In genomic region chr2:241703128-241703604, GRCh38 we compare ENCODE assay signal across 8 cellular contexts. TPM values are rescaled to one million over a fixed set of nuclear protein-coding genes. Genes with fewer than 3 reads are reported as not detected.
DNase-seq lines count a peak whose midpoint lies in the region; ATAC-seq and TF ChIP-seq lines count a peak whose summit lies in the region.

No MANE protein-coding gene starts in this region.

- H3K36me3 Mint-ChIP-seq in activated naive CD8-positive, alpha-beta T cell treated with anti-CD3 and anti-CD28 coated beads for 36 hours: peaks cover 46% of the 10 kb centered on the region

- H3K9me2 ChIP-seq in HCT116 (ENCODE audit: insufficient read depth): no peaks in the 10 kb centered on the region

- H3K27me3 Mint-ChIP-seq in activated naive CD8-positive, alpha-beta T cell treated with anti-CD3 and anti-CD28 coated beads for 36 hours: no peaks in the 10 kb centered on the region

- H3K27me3 ChIP-seq in HCT116 (ENCODE audit: insufficient read depth, low read length) (no peaks in the 10 kb centered on the region), iPS-20b (ENCODE audit: insufficient read depth, low read length) (no peaks in the 10 kb centered on the region)

- H3K4me3 ChIP-seq in HCT116 (replicated peaks in 1 of 2; ENCODE audit: low read depth in 1 of 2, low read length in 2 of 2) (peak overlapping the region; percentile 61 to 69), iPS-20b (ENCODE audit: low read length) (peak overlapping the region; percentile 68)

- CTCF ChIA-PET in HCT116 (lab: Charles Lee): interaction anchor here (0.8 to 2.7 kb wide), 5 partner anchors 16 to 175 kb away, joined by 3 to 9 read pairs (median 3); partner anchors contain the start of gene DTYMK

- H3K9me3 Mint-ChIP-seq in activated naive CD8-positive, alpha-beta T cell treated with anti-CD3 and anti-CD28 coated beads for 36 hours: peaks cover 2% of the 10 kb centered on the region

- no peak for TF ChIP-seq CTCF in HCT116 (IDR thresholded peaks at IDR 0.05 in 2 of 3, conservative IDR thresholded peaks at IDR 0.05 in 1 of 3; ENCODE audit: borderline replicate concordance in 1 of 3, insufficient read depth in 1 of 3, low read depth in 2 of 3, low read length in 2 of 3)

- H3K4me1 Mint-ChIP-seq in activated naive CD8-positive, alpha-beta T cell treated with anti-CD3 and anti-CD28 coated beads for 36 hours: peaks cover 17% of the 10 kb centered on the region

- no TSS peak for BruUV-seq in HCT116 (replicated peaks; lab: Mats Ljungman, UMichigan)

- no peaks in the 10 kb centered on the region for H4K20me1 ChIP-seq in HCT116 (ENCODE audit: insufficient read depth)

- POLR2A ChIA-PET in HCT116 (lab: Charles Lee): interaction anchor here (1.6 kb wide), 1 partner anchor 31 kb away, joined by 5 read pairs; the partner anchor contains the start of gene D2HGDH

- TF ChIP-seq POLR2A in HCT116 (IDR thresholded peaks at IDR 0.05; ENCODE audit: borderline replicate concordance, extremely low read depth, insufficient read depth, insufficient read length): no peak

- RAD21 ChIA-PET in HCT116 (lab: Charles Lee; ENCODE audit: low non-redundant PET in 1 of 2, low total read pairs in 2 of 2, uncharacterized antibody in 2 of 2, unreplicated experiment in 2 of 2): no interaction called here

- peaks cover 16 to 37% of the 10 kb centered on the region in 2 experiments; a peak in 3 of 4 replicates for H3K36me3 ChIP-seq in HCT116 (ENCODE audit: control insufficient read depth in 1 of 2, insufficient read depth in 2 of 2, low read length in 2 of 2)
- peaks cover 41% of the 10 kb centered on the region for H3K36me3 ChIP-seq in iPS-20b (ENCODE audit: insufficient read depth, low read depth, low read length)

- peak overlapping the region; percentile 88 for H3K27ac Mint-ChIP-seq in activated naive CD8-positive, alpha-beta T cell treated with anti-CD3 and anti-CD28 coated beads for 36 hours

- H3K4me1 ChIP-seq in HCT116 (ENCODE audit: control insufficient read depth in 1 of 2, insufficient read depth in 2 of 2, low read length in 2 of 2): peaks cover 12 to 25% of the 10 kb centered on the region in 2 experiments
- no peaks in the 10 kb centered on the region for H3K4me1 ChIP-seq in iPS-20b (ENCODE audit: insufficient read depth, low read length)

- no peak overlapping the region for H2AFZ ChIP-seq in HCT116 (ENCODE audit: low read depth, low read length, poor library complexity, severe bottlenecking)

- intact Hi-C loops in HCT116 (cut with micrococcal nuclease): loop anchor here (5.0 kb wide), 1 partner anchor 346 kb away; the partner anchor contains the start of gene FARP2

- peaks cover 28% of the 10 kb centered on the region for H3K79me2 ChIP-seq in HCT116 (ENCODE audit: insufficient read depth, low read length)

- H3K27ac ChIP-seq in HCT116 (ENCODE audit: low read depth, low read length) (peak overlapping the region; percentile 80), iPS-20b (ENCODE audit: low read length) (no peak overlapping the region)

- peak overlapping the region; percentile 90 for H3K4me3 Mint-ChIP-seq in activated naive CD8-positive, alpha-beta T cell treated with anti-CD3 and anti-CD28 coated beads for 36 hours

- DNase-seq in AG08396 (ENCODE audit: low spot score) (peak; percentile 51), HCT116 (ENCODE audit: low read depth, low spot score) (no peak), superior temporal gyrus (ENCODE audit: extremely low spot score) (peak; percentile 20), NK-92 (lab: John Stamatoyannopoulos, UW; ENCODE audit: unreplicated experiment) (no peak)
- no peak for DNase-seq in activated naive CD8-positive, alpha-beta T cell treated with anti-CD3 and anti-CD28 coated beads for 36 hours

- H3K9me3 ChIP-seq in HCT116 (ENCODE audit: control insufficient read depth in 1 of 2, insufficient read depth in 1 of 2, low read depth in 1 of 2, low read length in 2 of 2) (peaks cover 5 to 6% of the 10 kb centered on the region in 2 experiments; a peak in 1 of 4 replicates), iPS-20b (ENCODE audit: insufficient read depth, low read depth, low read length) (peaks cover 5% of the 10 kb centered on the region)

- H3K4me2 ChIP-seq in HCT116 (ENCODE audit: low read length): peak overlapping the region; percentile 97

- H3K9ac ChIP-seq in HCT116 (ENCODE audit: low read length): peak overlapping the region; percentile 82
- peak overlapping the region; percentile 55; the same call in 1 of the 2 replicates for H3K9ac ChIP-seq in iPS-20b (ENCODE audit: low read depth, low read length)

- no peak for TF ChIP-seq RAD21 in HCT116 (IDR thresholded peaks at IDR 0.05; ENCODE audit: low read depth)

- ATAC-seq in HCT116 (peak; percentile 2), GM19397 (IDR thresholded peaks at IDR 0.05; ENCODE audit: unreplicated experiment) (no peak), GM21515 (IDR thresholded peaks at IDR 0.05; ENCODE audit: unreplicated experiment) (no peak)

TF ChIP-seq in HCT116, 20 proteins besides CTCF, POLR2A, EP300 and RAD21 (continues in another document):
- TF ChIP-seq SRF (IDR thresholded peaks at IDR 0.05; ENCODE audit: low read depth) (no peak), ZBTB33 (IDR thresholded peaks at IDR 0.05; ENCODE audit: extremely low read depth, insufficient replicate concordance, low read length) (no peak), YY1 (IDR thresholded peaks at IDR 0.05; ENCODE audit: extremely low read depth, insufficient replicate concordance, low read depth, low read length) (no peak), TCF7L2 (IDR thresholded peaks at IDR 0.05; ENCODE audit: borderline replicate concordance, extremely low read depth, insufficient read depth, insufficient read length) (no peak), POLR2AphosphoS5 (IDR thresholded peaks at IDR 0.05; ENCODE audit: low read depth, low read length) (no peak), MAX (IDR thresholded peaks at IDR 0.05) (no peak), EZH2 (IDR thresholded peaks at IDR 0.05) (no peak), SP1 (IDR thresholded peaks at IDR 0.05; ENCODE audit: low read depth) (no peak), SIN3A (IDR thresholded peaks at IDR 0.05; ENCODE audit: low read depth) (no peak), CEBPB (IDR thresholded peaks at IDR 0.05; ENCODE audit: low read depth) (no peak), ZNF274 (IDR thresholded peaks at IDR 0.05; ENCODE audit: low read depth, low read length) (no peak), EGR1 (IDR thresholded peaks at IDR 0.05; ENCODE audit: low read depth) (no peak)
- TF ChIP-seq, protein P1, sequence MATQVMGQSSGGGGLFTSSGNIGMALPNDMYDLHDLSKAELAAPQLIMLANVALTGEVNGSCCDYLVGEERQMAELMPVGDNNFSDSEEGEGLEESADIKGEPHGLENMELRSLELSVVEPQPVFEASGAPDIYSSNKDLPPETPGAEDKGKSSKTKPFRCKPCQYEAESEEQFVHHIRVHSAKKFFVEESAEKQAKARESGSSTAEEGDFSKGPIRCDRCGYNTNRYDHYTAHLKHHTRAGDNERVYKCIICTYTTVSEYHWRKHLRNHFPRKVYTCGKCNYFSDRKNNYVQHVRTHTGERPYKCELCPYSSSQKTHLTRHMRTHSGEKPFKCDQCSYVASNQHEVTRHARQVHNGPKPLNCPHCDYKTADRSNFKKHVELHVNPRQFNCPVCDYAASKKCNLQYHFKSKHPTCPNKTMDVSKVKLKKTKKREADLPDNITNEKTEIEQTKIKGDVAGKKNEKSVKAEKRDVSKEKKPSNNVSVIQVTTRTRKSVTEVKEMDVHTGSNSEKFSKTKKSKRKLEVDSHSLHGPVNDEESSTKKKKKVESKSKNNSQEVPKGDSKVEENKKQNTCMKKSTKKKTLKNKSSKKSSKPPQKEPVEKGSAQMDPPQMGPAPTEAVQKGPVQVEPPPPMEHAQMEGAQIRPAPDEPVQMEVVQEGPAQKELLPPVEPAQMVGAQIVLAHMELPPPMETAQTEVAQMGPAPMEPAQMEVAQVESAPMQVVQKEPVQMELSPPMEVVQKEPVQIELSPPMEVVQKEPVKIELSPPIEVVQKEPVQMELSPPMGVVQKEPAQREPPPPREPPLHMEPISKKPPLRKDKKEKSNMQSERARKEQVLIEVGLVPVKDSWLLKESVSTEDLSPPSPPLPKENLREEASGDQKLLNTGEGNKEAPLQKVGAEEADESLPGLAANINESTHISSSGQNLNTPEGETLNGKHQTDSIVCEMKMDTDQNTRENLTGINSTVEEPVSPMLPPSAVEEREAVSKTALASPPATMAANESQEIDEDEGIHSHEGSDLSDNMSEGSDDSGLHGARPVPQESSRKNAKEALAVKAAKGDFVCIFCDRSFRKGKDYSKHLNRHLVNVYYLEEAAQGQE (IDR thresholded peaks at IDR 0.05; ENCODE audit: low read depth): no peak
- TF ChIP-seq, protein P2, sequence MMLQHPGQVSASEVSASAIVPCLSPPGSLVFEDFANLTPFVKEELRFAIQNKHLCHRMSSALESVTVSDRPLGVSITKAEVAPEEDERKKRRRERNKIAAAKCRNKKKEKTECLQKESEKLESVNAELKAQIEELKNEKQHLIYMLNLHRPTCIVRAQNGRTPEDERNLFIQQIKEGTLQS (IDR thresholded peaks at IDR 0.05): no peak

RNA-seq across cellular contexts. Expression of gene ING5, which starts 1.3 kb away (rescaled TPM):
- 45.9 TPM for total RNA-seq in HCT116 (2021; ENCODE audit: unreplicated experiment)
- polyA plus RNA-seq in HCT116 (2012): 27.7 and 31.6 TPM in 2 replicates
- total RNA-seq in activated naive CD8-positive, alpha-beta T cell treated with anti-CD3 and anti-CD28 coated beads for 36 hours: 10 to 100 TPM; 37.1 to 45.5 TPM

RNA-seq across cellular contexts. Expression of gene DTYMK, which starts 16.6 kb away (rescaled TPM):
- total RNA-seq in HCT116 (2021; ENCODE audit: unreplicated experiment): 83.3 TPM
- polyA plus RNA-seq in HCT116 (2012): 41.2 and 59.1 TPM in 2 replicates
- 100 to 1,000 TPM; 116 to 121 TPM for total RNA-seq in activated naive CD8-positive, alpha-beta T cell treated with anti-CD3 and anti-CD28 coated beads for 36 hours

RNA-seq across cellular contexts. Expression of gene D2HGDH, which starts 31.3 kb away (rescaled TPM):
- 46.3 TPM for total RNA-seq in HCT116 (2021; ENCODE audit: unreplicated experiment)
- 25.8 and 32.0 TPM in 2 replicates for polyA plus RNA-seq in HCT116 (2012)
- total RNA-seq in activated naive CD8-positive, alpha-beta T cell treated with anti-CD3 and anti-CD28 coated beads for 36 hours: 10 to 100 TPM; 26.9 to 29.3 TPM

Comparison
In these comparisons a context has a peak if more than half of its experiments do, and no peak if none do; other contexts are left out.
1. DNase-seq: peak in AG08396 (single experiment) and superior temporal gyrus (single experiment); none in HCT116 (single experiment), activated naive CD8-positive, alpha-beta T cell treated with anti-CD3 and anti-CD28 coated beads for 36 hours (single experiment) and NK-92 (single experiment).